8 cellular contexts compared by ENCODE assay signal in the genomic region with DNA sequence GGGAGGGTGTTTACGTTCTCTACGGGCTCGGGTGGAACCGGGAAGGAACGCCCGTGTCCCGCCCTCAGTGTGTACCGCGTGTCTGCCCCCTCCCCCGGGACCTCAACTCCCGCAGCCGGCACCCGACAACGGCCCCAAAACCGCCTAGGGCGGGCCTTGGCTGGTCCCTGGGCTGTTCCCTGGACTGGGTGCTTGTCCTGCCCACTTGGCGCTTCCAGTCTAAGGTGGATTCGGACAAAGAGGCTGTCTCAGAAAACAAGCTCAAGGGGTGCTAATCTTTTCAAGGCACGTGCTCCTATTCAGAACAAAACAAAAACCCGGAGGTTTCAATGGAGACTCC. TPM values are rescaled to one million over a fixed set of nuclear protein-coding genes. Genes with fewer than 3 reads are reported as not detected.
DNase-seq lines count a peak whose midpoint lies in the region; ATAC-seq lines count a peak whose summit lies in the region.

No MANE protein-coding gene starts in this region.

- H3K4me3 Mint-ChIP-seq in T-helper 1 cell treated with Interleukin-12 subunit alpha and Interleukin-12 subunit beta and Interleukin-4 antibody, amounts not matched to agents 30 μg/mL and 1 μg/mL, for 36 hours = peak overlapping the region; percentile 65
- peak overlapping the region; percentile 48 for H3K4me3 Mint-ChIP-seq in activated CD4-positive, alpha-beta memory T cell treated with anti-CD3 and anti-CD28 coated beads for 36 hours

- peaks cover 23% of the 10 kb centered on the region for H3K4me1 Mint-ChIP-seq in T-helper 1 cell treated with Interleukin-12 subunit alpha and Interleukin-12 subunit beta and Interleukin-4 antibody, amounts not matched to agents 30 μg/mL and 1 μg/mL, for 36 hours (ENCODE audit: low read depth)
- peaks cover 28% of the 10 kb centered on the region for H3K4me1 Mint-ChIP-seq in activated CD4-positive, alpha-beta memory T cell treated with anti-CD3 and anti-CD28 coated beads for 36 hours (ENCODE audit: low read depth)

- H3K27me3 Mint-ChIP-seq in T-helper 1 cell treated with Interleukin-12 subunit alpha and Interleukin-12 subunit beta and Interleukin-4 antibody, amounts not matched to agents 30 μg/mL and 1 μg/mL, for 36 hours (ENCODE audit: low read depth) = peaks cover 2% of the 10 kb centered on the region
- no peaks in the 10 kb centered on the region for H3K27me3 Mint-ChIP-seq in activated CD4-positive, alpha-beta memory T cell treated with anti-CD3 and anti-CD28 coated beads for 36 hours

- POLR2A ChIA-PET in activated CD4-positive, alpha-beta memory T cell treated with anti-CD3 and anti-CD28 coated beads for 36 hours (lab: Charles Lee) = interaction anchor here (0.7 kb wide), 1 partner anchor 1104 kb away, joined by 5 read pairs; no protein-coding TSS in a partner anchor

- ATAC-seq in HG03175 (IDR thresholded peaks at IDR 0.05; ENCODE audit: unreplicated experiment) = no peak

- CTCF ChIA-PET in activated CD4-positive, alpha-beta memory T cell treated with anti-CD3 and anti-CD28 coated beads for 36 hours (lab: Charles Lee) = no interaction called here

- intact Hi-C loops in activated CD4-positive, alpha-beta memory T cell treated with anti-CD3 and anti-CD28 coated beads for 36 hours (cut with micrococcal nuclease) = loop anchor here (1.0 to 10.0 kb wide), 6 partner anchors 103 to 996 kb away; partner anchors contain the start of genes HNRNPAB, HNRNPH1, RUFY1 and ZNF354A

- H3K27ac ChIP-seq in iPS-18a (ENCODE audit: low read length) = no peak overlapping the region
- peak overlapping the region; percentile 49 for H3K27ac ChIP-seq in stomach smooth muscle (ENCODE audit: low read length)

- peaks cover 10% of the 10 kb centered on the region for H3K36me3 ChIP-seq in iPS-18a (ENCODE audit: control insufficient read depth, low read depth, low read length)
- H3K36me3 ChIP-seq in stomach smooth muscle (ENCODE audit: control insufficient read depth in 2 of 2, insufficient read depth in 2 of 2, low read length in 2 of 2) = peaks cover 3 to 7% of the 10 kb centered on the region in 2 donors

- H3K27me3 ChIP-seq in iPS-18a (ENCODE audit: control insufficient read depth, insufficient read depth, low read length) (peaks cover 15% of the 10 kb centered on the region), stomach smooth muscle (ENCODE audit: control insufficient read depth in 1 of 2, insufficient read depth in 2 of 2, low read length in 2 of 2) (no peaks in the 10 kb centered on the region)

- DNase-seq in T-helper 1 cell (no peak), cerebellar nuclear complex (lab: John Stamatoyannopoulos, UW) (no peak), OCI-M2 (lab: John Stamatoyannopoulos, UW; ENCODE audit: unreplicated experiment) (no peak)
- DNase-seq in activated CD4-positive, alpha-beta memory T cell treated with anti-CD3 and anti-CD28 coated beads for 36 hours = no peak

- peak overlapping the region; percentile 63 for H3K4me3 ChIP-seq in iPS-18a (ENCODE audit: low read length)
- peak overlapping the region; percentile 62 to 76 for H3K4me3 ChIP-seq in stomach smooth muscle (ENCODE audit: low read length in 2 of 2)

- H3K9ac ChIP-seq in iPS-18a (ENCODE audit: low read length) (peak overlapping the region; percentile 14), stomach smooth muscle (ENCODE audit: low read length in 2 of 2) (peak overlapping the region; percentile 29 to 52)

- H3K4me1 ChIP-seq in iPS-18a (ENCODE audit: control insufficient read depth, low read depth, low read length) (peaks cover 23% of the 10 kb centered on the region), stomach smooth muscle (ENCODE audit: control insufficient read depth, insufficient read depth, low read length) (peaks cover 17% of the 10 kb centered on the region)

- H3K9me3 ChIP-seq in iPS-18a (ENCODE audit: control insufficient read depth, low read depth, low read length) = no peaks in the 10 kb centered on the region
- no peaks in the 10 kb centered on the region for H3K9me3 ChIP-seq in stomach smooth muscle (ENCODE audit: control insufficient read depth in 2 of 2, low read length in 2 of 2)

- no peaks in the 10 kb centered on the region for H3K9me3 Mint-ChIP-seq in T-helper 1 cell treated with Interleukin-12 subunit alpha and Interleukin-12 subunit beta and Interleukin-4 antibody, amounts not matched to agents 30 μg/mL and 1 μg/mL, for 36 hours
- H3K9me3 Mint-ChIP-seq in activated CD4-positive, alpha-beta memory T cell treated with anti-CD3 and anti-CD28 coated beads for 36 hours = no peaks in the 10 kb centered on the region

- H3K36me3 Mint-ChIP-seq in T-helper 1 cell treated with Interleukin-12 subunit alpha and Interleukin-12 subunit beta and Interleukin-4 antibody, amounts not matched to agents 30 μg/mL and 1 μg/mL, for 36 hours (ENCODE audit: low read depth) = peaks cover 16% of the 10 kb centered on the region
- peaks cover 7% of the 10 kb centered on the region for H3K36me3 Mint-ChIP-seq in activated CD4-positive, alpha-beta memory T cell treated with anti-CD3 and anti-CD28 coated beads for 36 hours

- H3K27ac Mint-ChIP-seq in T-helper 1 cell treated with Interleukin-12 subunit alpha and Interleukin-12 subunit beta and Interleukin-4 antibody, amounts not matched to agents 30 μg/mL and 1 μg/mL, for 36 hours = peak overlapping the region; percentile 9
- H3K27ac Mint-ChIP-seq in activated CD4-positive, alpha-beta memory T cell treated with anti-CD3 and anti-CD28 coated beads for 36 hours = peak overlapping the region; percentile 38

RNA-seq across cellular contexts. Expression of gene CLK4, which starts 0.4 kb away (rescaled TPM):
- total RNA-seq in activated CD4-positive, alpha-beta memory T cell treated with anti-CD3 and anti-CD28 coated beads for 36 hours = 10 to 100 TPM; 25.1 to 26.0 TPM

RNA-seq across cellular contexts. Expression of gene COL23A1, which starts 37.0 kb away (rescaled TPM):
- under 1 TPM in 1 of 2 experiments, not detected in 1; 0.15 TPM for total RNA-seq in activated CD4-positive, alpha-beta memory T cell treated with anti-CD3 and anti-CD28 coated beads for 36 hours
